ENCODE assay signal across 1 cellular context in the genomic region with DNA sequence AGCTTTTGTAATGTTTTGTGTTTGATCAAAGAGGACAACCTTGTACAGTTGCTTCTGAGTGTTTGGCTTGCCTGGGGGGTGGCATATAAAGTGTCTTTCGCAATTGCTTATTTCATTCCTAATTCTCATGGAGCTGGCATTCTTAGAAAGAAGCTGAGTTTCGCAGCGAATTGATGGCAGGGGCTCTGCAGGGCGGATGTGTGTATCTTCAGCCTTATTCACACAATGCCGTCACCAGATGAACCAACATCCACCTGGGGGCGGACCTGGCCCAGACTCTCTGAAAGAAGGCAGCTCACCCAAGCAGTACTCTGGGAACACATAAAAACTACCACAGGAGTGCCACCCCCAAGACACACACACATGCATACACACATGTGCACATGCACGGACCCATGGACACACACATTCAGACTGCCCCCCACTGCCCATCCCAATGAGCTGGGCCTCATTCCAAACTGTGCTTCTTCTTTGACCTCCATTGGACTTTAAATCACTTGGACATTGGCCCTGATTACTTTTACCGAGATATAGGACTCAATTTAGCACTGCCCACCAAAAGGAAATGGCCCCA.
TF ChIP-seq lines count a peak whose summit lies in the region.

No MANE protein-coding gene starts in this region.

TF ChIP-seq in HepG2, 621 proteins besides CTCF, POLR2A, EP300 and RAD21 (continued from another document):
- TF ChIP-seq ZFP41 (CRISPR knock-in tag; IDR thresholded peaks at IDR 0.05; ENCODE audit: borderline replicate concordance) = no peak
- TF ChIP-seq, protein P1, sequence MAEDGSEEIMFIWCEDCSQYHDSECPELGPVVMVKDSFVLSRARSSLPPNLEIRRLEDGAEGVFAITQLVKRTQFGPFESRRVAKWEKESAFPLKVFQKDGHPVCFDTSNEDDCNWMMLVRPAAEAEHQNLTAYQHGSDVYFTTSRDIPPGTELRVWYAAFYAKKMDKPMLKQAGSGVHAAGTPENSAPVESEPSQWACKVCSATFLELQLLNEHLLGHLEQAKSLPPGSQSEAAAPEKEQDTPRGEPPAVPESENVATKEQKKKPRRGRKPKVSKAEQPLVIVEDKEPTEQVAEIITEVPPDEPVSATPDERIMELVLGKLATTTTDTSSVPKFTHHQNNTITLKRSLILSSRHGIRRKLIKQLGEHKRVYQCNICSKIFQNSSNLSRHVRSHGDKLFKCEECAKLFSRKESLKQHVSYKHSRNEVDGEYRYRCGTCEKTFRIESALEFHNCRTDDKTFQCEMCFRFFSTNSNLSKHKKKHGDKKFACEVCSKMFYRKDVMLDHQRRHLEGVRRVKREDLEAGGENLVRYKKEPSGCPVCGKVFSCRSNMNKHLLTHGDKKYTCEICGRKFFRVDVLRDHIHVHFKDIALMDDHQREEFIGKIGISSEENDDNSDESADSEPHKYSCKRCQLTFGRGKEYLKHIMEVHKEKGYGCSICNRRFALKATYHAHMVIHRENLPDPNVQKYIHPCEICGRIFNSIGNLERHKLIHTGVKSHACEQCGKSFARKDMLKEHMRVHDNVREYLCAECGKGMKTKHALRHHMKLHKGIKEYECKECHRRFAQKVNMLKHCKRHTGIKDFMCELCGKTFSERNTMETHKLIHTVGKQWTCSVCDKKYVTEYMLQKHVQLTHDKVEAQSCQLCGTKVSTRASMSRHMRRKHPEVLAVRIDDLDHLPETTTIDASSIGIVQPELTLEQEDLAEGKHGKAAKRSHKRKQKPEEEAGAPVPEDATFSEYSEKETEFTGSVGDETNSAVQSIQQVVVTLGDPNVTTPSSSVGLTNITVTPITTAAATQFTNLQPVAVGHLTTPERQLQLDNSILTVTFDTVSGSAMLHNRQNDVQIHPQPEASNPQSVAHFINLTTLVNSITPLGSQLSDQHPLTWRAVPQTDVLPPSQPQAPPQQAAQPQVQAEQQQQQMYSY (CRISPR knock-in tag; IDR thresholded peaks at IDR 0.05) = no peak
- peak; percentile 99 for TF ChIP-seq ZNF331 (CRISPR knock-in tag; IDR thresholded peaks at IDR 0.05)
- TF ChIP-seq KLF11 (CRISPR knock-in tag; IDR thresholded peaks at IDR 0.05) = no peak
- 0 out of 2 replicates have a peak, but pooled peaks have one; percentile 7 for TF ChIP-seq STAG1 (CRISPR knock-in tag; IDR thresholded peaks at IDR 0.05)
- TF ChIP-seq TRIM24 (CRISPR knock-in tag; IDR thresholded peaks at IDR 0.05) = no peak
- TF ChIP-seq IRX3 (CRISPR knock-in tag; IDR thresholded peaks at IDR 0.05; ENCODE audit: borderline replicate concordance, low read depth) = no peak
- TF ChIP-seq IKZF1 (IDR thresholded peaks at IDR 0.05) = no peak
- no peak for TF ChIP-seq ZNF780A (CRISPR knock-in tag; IDR thresholded peaks at IDR 0.05)
- no peak for TF ChIP-seq ZBTB8A (CRISPR knock-in tag; IDR thresholded peaks at IDR 0.05; ENCODE audit: borderline replicate concordance, low read depth)
- no peak for TF ChIP-seq ZNF251 (CRISPR knock-in tag; IDR thresholded peaks at IDR 0.05)
- TF ChIP-seq BCL6 (CRISPR knock-in tag; IDR thresholded peaks at IDR 0.05) = 0 out of 2 replicates have a peak, but pooled peaks have one; percentile 25
